In genomic region chr12:77010637-77011548, GRCh38 we compare ENCODE assay signal across 8 cellular contexts. TPM values are rescaled to one million over a fixed set of nuclear protein-coding genes. Genes with fewer than 3 reads are reported as not detected.
DNase-seq lines count a peak whose midpoint lies in the region; ATAC-seq, FAIRE-seq and TF ChIP-seq lines count a peak whose summit lies in the region.

No MANE protein-coding gene starts in this region.

- no peaks in the 10 kb centered on the region for H3K36me3 ChIP-seq in HepG2 (replicated peaks in 1 of 2; ENCODE audit: control insufficient read depth in 1 of 2, insufficient read depth in 2 of 2, low read length in 2 of 2)

- H2AFZ ChIP-seq in HepG2 (ENCODE audit: low read length): no peak overlapping the region

- in situ Hi-C loops in HepG2 (cut with HindIII; ENCODE audit: extremely low pct_ligation_motif_present, low pct_unique_long_range_greater_than_20kb): no loop called here

- H3K4me1 ChIP-seq in HepG2 (ENCODE audit: insufficient read depth, low read length): peaks cover 7% of the 10 kb centered on the region; the same call in 1 of the 2 replicates

- no peaks in the 10 kb centered on the region for H3K36me3 Mint-ChIP-seq in activated CD4-positive, alpha-beta T cell treated with anti-CD3 and anti-CD28 coated beads for 36 hours (ENCODE audit: low read depth)

- no peak overlapping the region for H3K9ac ChIP-seq in HepG2 (ENCODE audit: insufficient read depth, low read depth, low read length)

- DNase-seq in CD1c-positive myeloid dendritic cell (ENCODE audit: extremely low spot score): peak; percentile 63
- DNase-seq in NCI-H446 treated with DMSO at 0.1 percent for 48 hours (lab: John Stamatoyannopoulos, UW): peak; percentile 44
- DNase-seq in activated CD4-positive, alpha-beta T cell treated with anti-CD3 and anti-CD28 coated beads for 36 hours: peak; percentile 85
- DNase-seq in HepG2 (ENCODE audit: low spot score): peak; percentile 49
- DNase-seq in stimulated activated CD4-positive, alpha-beta T cell treated with anti-CD3 and anti-CD28 coated beads, Interleukin-4, amount 100 ng/mL, for 48 hours (ENCODE audit: low read depth in 2 of 2): peak; percentile 54 to 58

- TF ChIP-seq POLR2A in HepG2 (IDR thresholded peaks at IDR 0.05; ENCODE audit: insufficient read depth in 1 of 2, low read depth in 2 of 2, low read length in 2 of 2): no peak

- no TSS peak for BruUV-seq in HepG2 (replicated peaks; lab: Mats Ljungman, UMichigan)

- peak; percentile 92 for ATAC-seq in GM19351 (IDR thresholded peaks at IDR 0.05; ENCODE audit: unreplicated experiment)
- peak; percentile 83 for ATAC-seq in HG03439 (IDR thresholded peaks at IDR 0.05; ENCODE audit: unreplicated experiment)
- ATAC-seq in activated CD4-positive, alpha-beta T cell treated with anti-CD3 and anti-CD28 coated beads for 36 hours: peak; percentile 80
- peak; percentile 97 for ATAC-seq in HepG2

- peak overlapping the region; percentile 19 for H3K27ac ChIP-seq in cingulate gyrus (ENCODE audit: low read depth, low read length)
- no peak overlapping the region for H3K27ac ChIP-seq in HepG2 (ENCODE audit: extremely low read length, insufficient read depth, low read length)

- H3K4me2 ChIP-seq in HepG2 (ENCODE audit: low read depth, low read length): peak overlapping the region; percentile 49

- FAIRE-seq in HepG2 (lab: Jason Lieb, UNC): peak; percentile 81

- CTCF ChIA-PET in activated CD4-positive, alpha-beta T cell treated with anti-CD3 and anti-CD28 coated beads for 36 hours (lab: Charles Lee): interaction anchor here (0.6 to 1.8 kb wide), 53 partner anchors 8 to 507 kb away, joined by 3 to 27 read pairs (median 4); no protein-coding TSS in a partner anchor
- CTCF ChIA-PET in HepG2 (lab: Yijun Ruan, JAX; ENCODE audit: low intra/inter-chr PET ratio, low total read pairs): interaction anchor here (0.8 to 2.3 kb wide), 3 partner anchors 220 to 389 kb away, joined by 4 to 29 read pairs (median 4); no protein-coding TSS in a partner anchor

- TF ChIP-seq EP300 in HepG2 (IDR thresholded peaks at IDR 0.05; ENCODE audit: low read depth in 2 of 2, low read length in 2 of 2) (no peak), HepG2 (CRISPR knock-in tag; IDR thresholded peaks at IDR 0.05; ENCODE audit: borderline replicate concordance) (no peak)

- no peaks in the 10 kb centered on the region for H3K9me3 ChIP-seq in HepG2 (ENCODE audit: low read length)

- POLR2A ChIA-PET in activated CD4-positive, alpha-beta T cell treated with anti-CD3 and anti-CD28 coated beads for 36 hours (lab: Charles Lee): interaction anchor here (0.6 kb wide), 1 partner anchor 16 kb away, joined by 3 read pairs; no protein-coding TSS in a partner anchor
- POLR2A ChIA-PET in HepG2 (lab: Yijun Ruan, JAX): interaction anchor here (0.7 kb wide), 1 partner anchor 389 kb away, joined by 3 read pairs; no protein-coding TSS in a partner anchor

- H3K27ac Mint-ChIP-seq in activated CD4-positive, alpha-beta T cell treated with anti-CD3 and anti-CD28 coated beads for 36 hours: no peak overlapping the region

- peaks cover 4% of the 10 kb centered on the region for H3K4me1 Mint-ChIP-seq in activated CD4-positive, alpha-beta T cell treated with anti-CD3 and anti-CD28 coated beads for 36 hours

- peaks cover 8% of the 10 kb centered on the region for H3K27me3 Mint-ChIP-seq in activated CD4-positive, alpha-beta T cell treated with anti-CD3 and anti-CD28 coated beads for 36 hours

- H4K20me1 ChIP-seq in HepG2 (ENCODE audit: insufficient read depth, low read length): no peaks in the 10 kb centered on the region

- TF ChIP-seq RAD21 in HepG2 (CRISPR knock-in tag; IDR thresholded peaks at IDR 0.05): peak; percentile 49; the same call in 1 of the 2 replicates

- no peaks in the 10 kb centered on the region for H3K79me2 ChIP-seq in HepG2 (ENCODE audit: insufficient read depth, low read length)

- TF ChIP-seq CTCF in HepG2 (CRISPR knock-in tag; IDR thresholded peaks at IDR 0.05): peak; percentile 81

- no peak overlapping the region for H3K4me3 ChIP-seq in HepG2 (replicated peaks in 1 of 3; ENCODE audit: insufficient read depth in 1 of 3, low read depth in 2 of 3, low read length in 3 of 3)

- intact Hi-C loops in activated CD4-positive, alpha-beta T cell treated with anti-CD3 and anti-CD28 coated beads for 36 hours (cut with DNase I, micrococcal nuclease): loop anchor here (1.0 to 10.0 kb wide), 3 partner anchors 136 to 390 kb away; partner anchors contain the start of gene CSRP2 (in 1 of the 2)
- intact Hi-C loops in HepG2 (cut with micrococcal nuclease; ENCODE audit: unreplicated experiment): loop anchor here (1.0 to 5.0 kb wide), 3 partner anchors 129 to 390 kb away; no protein-coding TSS in a partner anchor

- WGBS in HepG2 (ENCODE audit: low lambda C conversion rate): 3% methylated on average over 9 of the region's 9 CpGs

- H3K27me3 ChIP-seq in HepG2 (ENCODE audit: control insufficient read depth in 1 of 2, insufficient read depth in 2 of 2, low read length in 2 of 2): peaks cover 0 to 5% of the 10 kb centered on the region in 2 experiments; a peak in 1 of 5 replicates

- H3K4me3 Mint-ChIP-seq in activated CD4-positive, alpha-beta T cell treated with anti-CD3 and anti-CD28 coated beads for 36 hours: no peak overlapping the region

- no peaks in the 10 kb centered on the region for H3K9me3 Mint-ChIP-seq in activated CD4-positive, alpha-beta T cell treated with anti-CD3 and anti-CD28 coated beads for 36 hours (ENCODE audit: low read depth)

TF ChIP-seq in HepG2, 621 proteins besides CTCF, POLR2A, EP300 and RAD21 (continues in another document):
- TF ChIP-seq KDM2A (CRISPR knock-in tag; IDR thresholded peaks at IDR 0.05; ENCODE audit: borderline replicate concordance, low read depth) (0 out of 2 replicates have a peak, but pooled peaks have one; percentile 22), ZNF503 (CRISPR knock-in tag; IDR thresholded peaks at IDR 0.05) (no peak), THRA (CRISPR knock-in tag; IDR thresholded peaks at IDR 0.05; ENCODE audit: borderline replicate concordance) (0 out of 2 replicates have a peak, but pooled peaks have one; percentile 29), SOX6 (IDR thresholded peaks at IDR 0.05) (no peak), SOX6 (CRISPR knock-in tag; IDR thresholded peaks at IDR 0.05) (peak; percentile 26; the same call in 1 of the 2 replicates), ZNF547 (CRISPR knock-in tag; IDR thresholded peaks at IDR 0.05) (no peak), PHB2 (IDR thresholded peaks at IDR 0.05; ENCODE audit: partially characterized antibody) (no peak), STAG1 (CRISPR knock-in tag; IDR thresholded peaks at IDR 0.05) (peak; percentile 71), SRSF9 (IDR thresholded peaks at IDR 0.05; ENCODE audit: borderline replicate concordance, insufficient read depth, low read depth, low read length, poor library complexity, severe bottlenecking) (no peak), HOXA3 (CRISPR knock-in tag; IDR thresholded peaks at IDR 0.05) (no peak), ATF1 (CRISPR knock-in tag; IDR thresholded peaks at IDR 0.05) (no peak)

RNA-seq across cellular contexts. Expression of gene E2F7, which starts 54.5 kb away (rescaled TPM):
- 1 to 10 TPM; 6.0 to 7.8 TPM for total RNA-seq in activated CD4-positive, alpha-beta T cell treated with anti-CD3 and anti-CD28 coated beads for 36 hours
- total RNA-seq in HepG2 (2016; rRNA removed; fragmentation: Illumina TruSeq; extraction: Trizol): 7.3 and 9.1 TPM in 2 replicates
- total RNA-seq in HepG2 (2016; cell fraction: cytosol; rRNA removed; fragmentation: Illumina TruSeq; extraction: Trizol; ENCODE audit: low read depth): 0.88 and 1.0 TPM in 2 replicates
- total RNA-seq in HepG2 (2016; cell fraction: insoluble cytoplasmic fraction; rRNA removed; fragmentation: Illumina TruSeq; extraction: Trizol): 7.3 and 8.5 TPM in 2 replicates
- 2.5 and 3.6 TPM in 2 replicates for total RNA-seq in HepG2 (2016; cell fraction: membrane; rRNA removed; fragmentation: Illumina TruSeq; extraction: Trizol)
- 9.1 and 13.5 TPM in 2 replicates for total RNA-seq in HepG2 (2016; cell fraction: nucleus; rRNA removed; fragmentation: Illumina TruSeq; extraction: Trizol)
- polyA plus RNA-seq in HepG2 (2011; rRNA removed): 1.1 and 1.7 TPM in 2 replicates
- polyA plus RNA-seq in HepG2 (2011; cell fraction: cytosol; rRNA removed): 0.82 and 0.83 TPM in 2 replicates
- polyA plus RNA-seq in HepG2 (2011; cell fraction: nucleus; rRNA removed): 2.6 and 3.6 TPM in 2 replicates
- polyA plus RNA-seq in HepG2 (2012): 0.63 and 1.6 TPM in 2 replicates
- 0.17 and 0.53 TPM in 2 replicates for polyA plus RNA-seq in HepG2 (2016; cell fraction: cytosol; fragmentation: Illumina TruSeq; extraction: Trizol; ENCODE audit: low read depth)
- polyA plus RNA-seq in HepG2 (2016; cell fraction: insoluble cytoplasmic fraction; fragmentation: Illumina TruSeq; extraction: Trizol; ENCODE audit: low read depth): 6.4 and 6.9 TPM in 2 replicates
- polyA plus RNA-seq in HepG2 (2016; cell fraction: membrane; fragmentation: Illumina TruSeq; extraction: Trizol; ENCODE audit: low read depth): 0.88 and 0.95 TPM in 2 replicates
- polyA plus RNA-seq in HepG2 (2016; cell fraction: nucleus; fragmentation: Illumina TruSeq; extraction: Trizol; ENCODE audit: insufficient read depth, low read depth): 7.4 and 7.5 TPM in 2 replicates
- polyA minus RNA-seq in HepG2 (2011; rRNA and poly(A)+ RNA removed; ENCODE audit: low replicate concordance): 2.2 and 11.3 TPM in 2 replicates
- polyA minus RNA-seq in HepG2 (2011; cell fraction: cytosol; rRNA and poly(A)+ RNA removed): 1.3 and 2.4 TPM in 2 replicates
- 8.6 and 10.4 TPM in 2 replicates for polyA minus RNA-seq in HepG2 (2011; cell fraction: nucleus; rRNA and poly(A)+ RNA removed)
